29 cellular contexts compared by ENCODE assay signal in the genomic region with DNA sequence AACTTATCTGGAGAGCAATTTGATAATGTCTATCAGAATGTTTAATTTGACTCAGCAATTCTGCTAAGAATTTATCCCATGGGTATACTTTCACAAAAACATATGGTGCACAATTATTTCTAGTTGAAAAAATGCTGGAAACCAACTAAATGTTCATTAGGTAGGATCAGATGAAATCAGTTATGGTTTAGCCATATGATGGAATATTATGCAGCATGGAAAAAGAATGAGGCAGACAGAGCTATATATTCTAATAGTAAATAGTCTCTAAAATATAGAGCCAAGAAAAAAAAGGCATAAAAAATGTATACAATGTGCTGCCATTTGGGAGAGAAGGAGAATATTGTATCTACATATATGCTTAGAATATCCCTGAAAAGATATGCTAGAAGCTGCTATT.
"Had no signal": no experiment of that assay in that cellular context is flagged by ENCODE, and none has a peak within 500 bp of the region (broad histone marks: within the 10 kb centered on the region; RNA-seq: fewer than 3 reads in every experiment).

No MANE protein-coding gene starts in this region.

- H3K27me3 Mint-ChIP-seq: naive thymus-derived CD8-positive, alpha-beta T cell; progenitor cell of endocrine pancreas; stimulated activated memory B cell treated with anti-CD40 and anti-IgM and Interleukin-4, amounts not matched to agents 10 μg/mL and 1 μg/mL and 100 μg/mL, for 72 hours; stimulated activated naive CD8-positive, alpha-beta T cell treated with anti-CD3 and anti-CD28 coated beads, Interleukin-15, amount 100 ng/mL, for 72 hours had no signal

- H3K27ac Mint-ChIP-seq: nephron progenitor cell; progenitor cell of endocrine pancreas; stimulated activated memory B cell treated with anti-CD40 and anti-IgM and Interleukin-4, amounts not matched to agents 10 μg/mL and 1 μg/mL and 100 μg/mL, for 72 hours had no signal

- DNase-seq: naive thymus-derived CD8-positive, alpha-beta T cell; nephron progenitor cell; nucleus accumbens; ovary; posterior cingulate gyrus; psoas muscle; right cardiac atrium; right lobe of liver; sigmoid colon; small intestine; stimulated activated CD4-positive, alpha-beta T cell treated with anti-CD3 and anti-CD28 coated beads, Interleukin-15, amount 100 ng/mL, for 24 hours; stimulated activated CD4-positive, alpha-beta T cell treated with anti-CD3 and anti-CD28 coated beads, Interleukin-2, amount 100 ng/mL, for 24 hours; stimulated activated CD4-positive, alpha-beta T cell treated with anti-CD3 and anti-CD28 coated beads, Interleukin-2, amount 100 ng/mL, for 48 hours; stimulated activated CD4-positive, alpha-beta T cell treated with anti-CD3 and anti-CD28 coated beads, Interleukin-4, amount 100 ng/mL, for 24 hours; stimulated activated naive CD4-positive, alpha-beta T cell; stimulated activated naive CD8-positive, alpha-beta T cell treated with anti-CD3 and anti-CD28 coated beads, Interleukin-15, amount 100 ng/mL, for 72 hours; stimulated activated naive CD8-positive, alpha-beta T cell treated with anti-CD3 and anti-CD28 coated beads, Interleukin-15, Interleukin-2, amounts not matched to agents 100 U/mL and 50 U/mL, for 24 hours; thyroid gland; trophoblast cell; upper lobe of left lung had no signal

- H3K4me3 Mint-ChIP-seq: natural killer cell treated with Interleukin-12 subunit alpha and Interleukin-12 subunit beta and Interleukin-15 and Interleukin-18, amount 100 ng/mL, for 72 hours; nephron progenitor cell; neural crest cell; stimulated activated memory B cell treated with anti-CD40 and anti-IgM and Interleukin-4, amounts not matched to agents 10 μg/mL and 1 μg/mL and 100 μg/mL, for 72 hours had no signal

- H3K36me3 ChIP-seq: neutrophil, ovary, right lobe of liver, sigmoid colon, thoracic aorta, thyroid gland, tibial nerve, upper lobe of left lung, vagina had no signal

- H3K9me3 ChIP-seq: neutrophil, ovary, psoas muscle, right lobe of liver, sigmoid colon, thoracic aorta, thyroid gland, tibial nerve, upper lobe of left lung, vagina had no signal

- H3K27ac ChIP-seq: neutrophil, ovary, parathyroid adenoma, psoas muscle, right lobe of liver, sigmoid colon, thoracic aorta, thyroid gland, tibial nerve, upper lobe of left lung, vagina had no signal

- H3K36me3 Mint-ChIP-seq: naive thymus-derived CD8-positive, alpha-beta T cell; natural killer cell treated with Interleukin-12 subunit alpha and Interleukin-12 subunit beta and Interleukin-15 and Interleukin-18, amount 100 ng/mL, for 72 hours; stimulated activated memory B cell treated with anti-CD40 and anti-IgM and Interleukin-4, amounts not matched to agents 10 μg/mL and 1 μg/mL and 100 μg/mL, for 72 hours had no signal

- H3K4me3 ChIP-seq: ovary, psoas muscle, right lobe of liver, sigmoid colon, thoracic aorta, thyroid gland, tibial nerve, upper lobe of left lung, vagina had no signal

- H3K9me3 Mint-ChIP-seq: naive thymus-derived CD8-positive, alpha-beta T cell; natural killer cell treated with Interleukin-12 subunit alpha and Interleukin-12 subunit beta and Interleukin-15 and Interleukin-18, amount 100 ng/mL, for 72 hours; nephron progenitor cell; neural crest cell; stimulated activated memory B cell treated with anti-CD40 and anti-IgM and Interleukin-4, amounts not matched to agents 10 μg/mL and 1 μg/mL and 100 μg/mL, for 72 hours; stimulated activated naive CD8-positive, alpha-beta T cell treated with anti-CD3 and anti-CD28 coated beads, Interleukin-15, amount 100 ng/mL, for 72 hours had no signal

- ATAC-seq: naive thymus-derived CD8-positive, alpha-beta T cell; natural killer cell treated with Interleukin-12 subunit alpha and Interleukin-12 subunit beta and Interleukin-15 and Interleukin-18, amount 100 ng/mL, for 72 hours; psoas muscle; right cardiac atrium; right lobe of liver; stimulated activated memory B cell treated with anti-CD40 and anti-IgM and Interleukin-4, amounts not matched to agents 10 μg/mL and 1 μg/mL and 100 μg/mL, for 72 hours; stimulated activated naive CD8-positive, alpha-beta T cell treated with anti-CD3 and anti-CD28 coated beads, Interleukin-15, amount 100 ng/mL, for 72 hours; stimulated activated naive CD8-positive, alpha-beta T cell treated with anti-CD3 and anti-CD28 coated beads, Interleukin-15, Interleukin-2, amounts not matched to agents 100 U/mL and 50 U/mL, for 24 hours had no signal

- H3K9ac ChIP-seq: parathyroid adenoma had no signal
